Comparison of ENCODE assay signal across 6 cellular contexts in the genomic region with DNA sequence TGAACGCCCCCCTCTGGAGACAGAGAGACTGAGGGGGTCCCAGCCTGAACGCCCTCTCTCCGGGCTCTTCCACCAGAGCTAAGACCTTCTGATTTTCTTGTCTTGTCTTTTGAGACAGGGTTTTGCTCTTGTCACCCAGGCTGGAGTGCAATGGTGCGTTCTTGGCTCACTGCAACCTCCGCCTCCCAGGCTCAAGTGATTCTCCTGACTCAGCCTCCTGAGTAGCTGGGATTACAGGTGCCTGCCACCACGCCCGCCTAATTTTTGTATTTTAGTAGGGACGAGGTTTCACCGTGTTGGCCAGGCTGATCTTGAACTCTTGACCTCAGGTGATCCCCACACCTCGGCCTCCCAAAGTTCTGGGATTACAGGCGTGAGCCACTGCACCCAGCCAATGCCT. TPM values are rescaled to one million over a fixed set of nuclear protein-coding genes. Genes with fewer than 3 reads are reported as not detected.
"Had no signal": no experiment of that assay in that cellular context is flagged by ENCODE, and none has a peak within 500 bp of the region (broad histone marks: within the 10 kb centered on the region; RNA-seq: fewer than 3 reads in every experiment).

No MANE protein-coding gene starts in this region.

RNA-seq across cellular contexts. Expression of gene TEX19, which starts 11.1 kb away (rescaled TPM):
- total RNA-seq: GM23248 had no signal
- polyA plus RNA-seq: GM23248 had no signal

RNA-seq across cellular contexts. Expression of gene UTS2R, which starts 23.6 kb away (rescaled TPM):
- total RNA-seq: GM23248, H4, H7, HFFc6, HT1080, IMR-90 had no signal
- polyA plus RNA-seq: GM23248, IMR-90 had no signal

RNA-seq across cellular contexts. Expression of gene CD7, which starts 30.6 kb away (rescaled TPM):
- total RNA-seq: HT1080, IMR-90 had no signal
- polyA plus RNA-seq: IMR-90 had no signal
